ENCODE assay signal across 17 cellular contexts in genomic region chr12:39095636-39096330, GRCh38.
"Had no signal": no experiment of that assay in that cellular context is flagged by ENCODE, and none has a peak within 500 bp of the region (broad histone marks: within the 10 kb centered on the region; RNA-seq: fewer than 3 reads in every experiment).

No MANE protein-coding gene starts in this region.

- ATAC-seq: activated T-helper 17 cell treated with anti-CD3 and anti-CD28 coated beads, Interleukin-2, amount 50 U/mL, for 72 hours; effector memory CD8-positive, alpha-beta T cell; stimulated activated memory B cell treated with anti-CD40 and anti-IgM and Interleukin-4, amounts not matched to agents 10 μg/mL and 1 μg/mL and 100 μg/mL, for 72 hours had no signal

- H3K4me1 Mint-ChIP-seq: activated CD4-positive, alpha-beta T cell treated with anti-CD3 and anti-CD28 coated beads, Interleukin-2, amount 10 ng/mL, durations not matched to agents 7 days and 5 days; activated T-helper 17 cell treated with anti-CD3 and anti-CD28 coated beads, Interleukin-2, amount 50 U/mL, for 72 hours; stimulated activated memory B cell treated with anti-CD40 and anti-IgM and Interleukin-4, amounts not matched to agents 10 μg/mL and 1 μg/mL and 100 μg/mL, for 72 hours had no signal

- H3K36me3 Mint-ChIP-seq: stimulated activated memory B cell treated with anti-CD40 and anti-IgM and Interleukin-4, amounts not matched to agents 10 μg/mL and 1 μg/mL and 100 μg/mL, for 72 hours had no signal

- H3K27ac ChIP-seq: ascending aorta, breast epithelium, ovary, sigmoid colon, thyroid gland had no signal

- H3K27me3 Mint-ChIP-seq: activated CD4-positive, alpha-beta T cell treated with anti-CD3 and anti-CD28 coated beads, Interleukin-2, amount 10 ng/mL, durations not matched to agents 7 days and 5 days; stimulated activated memory B cell treated with anti-CD40 and anti-IgM and Interleukin-4, amounts not matched to agents 10 μg/mL and 1 μg/mL and 100 μg/mL, for 72 hours had no signal

- H3K27ac Mint-ChIP-seq: activated CD4-positive, alpha-beta T cell treated with anti-CD3 and anti-CD28 coated beads, Interleukin-2, amount 10 ng/mL, durations not matched to agents 7 days and 5 days; activated T-helper 17 cell treated with anti-CD3 and anti-CD28 coated beads, Interleukin-2, amount 50 U/mL, for 72 hours; effector memory CD8-positive, alpha-beta T cell; stimulated activated memory B cell treated with anti-CD40 and anti-IgM and Interleukin-4, amounts not matched to agents 10 μg/mL and 1 μg/mL and 100 μg/mL, for 72 hours; T-helper 1 cell treated with Interleukin-12 subunit alpha and Interleukin-12 subunit beta and Interleukin-4 antibody, amounts not matched to agents 30 μg/mL and 1 μg/mL, for 36 hours had no signal

- H3K9me3 ChIP-seq: ascending aorta, breast epithelium, ovary, sigmoid colon, thyroid gland had no signal

- H3K36me3 ChIP-seq: ascending aorta, breast epithelium, ovary, sigmoid colon, thyroid gland had no signal

- H3K4me1 ChIP-seq: ascending aorta, breast epithelium, sigmoid colon, thyroid gland had no signal

- H3K4me3 Mint-ChIP-seq: activated CD4-positive, alpha-beta T cell treated with anti-CD3 and anti-CD28 coated beads, Interleukin-2, amount 10 ng/mL, durations not matched to agents 7 days and 5 days; activated T-helper 17 cell treated with anti-CD3 and anti-CD28 coated beads, Interleukin-2, amount 50 U/mL, for 72 hours; effector memory CD8-positive, alpha-beta T cell; stimulated activated memory B cell treated with anti-CD40 and anti-IgM and Interleukin-4, amounts not matched to agents 10 μg/mL and 1 μg/mL and 100 μg/mL, for 72 hours; T-helper 1 cell treated with Interleukin-12 subunit alpha and Interleukin-12 subunit beta and Interleukin-4 antibody, amounts not matched to agents 30 μg/mL and 1 μg/mL, for 36 hours had no signal

- H3K4me3 ChIP-seq: ascending aorta, breast epithelium, lung, ovary, sigmoid colon, thyroid gland had no signal

- H3K9me3 Mint-ChIP-seq: activated CD4-positive, alpha-beta T cell treated with anti-CD3 and anti-CD28 coated beads, Interleukin-2, amount 10 ng/mL, durations not matched to agents 7 days and 5 days; activated T-helper 17 cell treated with anti-CD3 and anti-CD28 coated beads, Interleukin-2, amount 50 U/mL, for 72 hours; effector memory CD8-positive, alpha-beta T cell; T-helper 1 cell treated with Interleukin-12 subunit alpha and Interleukin-12 subunit beta and Interleukin-4 antibody, amounts not matched to agents 30 μg/mL and 1 μg/mL, for 36 hours had no signal

- H3K27me3 ChIP-seq: ascending aorta, breast epithelium, ovary, sigmoid colon, thyroid gland had no signal

- FAIRE-seq: TTC549 had no signal

- DNase-seq: activated CD4-positive, alpha-beta T cell treated with anti-CD3 and anti-CD28 coated beads, Interleukin-2, amount 10 ng/mL, durations not matched to agents 7 days and 5 days; activated CD4-positive, CD25-positive, alpha-beta regulatory T cell; activated naive CD4-positive, alpha-beta T cell treated with Interleukin-2 at 50 U/mL for 16 hours; dermis blood vessel endothelial cell; effector memory CD8-positive, alpha-beta T cell; islet precursor cell; ovary; sigmoid colon; stimulated activated CD4-positive, alpha-beta T cell treated with anti-CD3 and anti-CD28 coated beads, Interleukin-12 subunit alpha, Interleukin-12 subunit beta, amount 100 ng/mL, for 4 hours; thyroid gland had no signal
